In the genomic region with DNA sequence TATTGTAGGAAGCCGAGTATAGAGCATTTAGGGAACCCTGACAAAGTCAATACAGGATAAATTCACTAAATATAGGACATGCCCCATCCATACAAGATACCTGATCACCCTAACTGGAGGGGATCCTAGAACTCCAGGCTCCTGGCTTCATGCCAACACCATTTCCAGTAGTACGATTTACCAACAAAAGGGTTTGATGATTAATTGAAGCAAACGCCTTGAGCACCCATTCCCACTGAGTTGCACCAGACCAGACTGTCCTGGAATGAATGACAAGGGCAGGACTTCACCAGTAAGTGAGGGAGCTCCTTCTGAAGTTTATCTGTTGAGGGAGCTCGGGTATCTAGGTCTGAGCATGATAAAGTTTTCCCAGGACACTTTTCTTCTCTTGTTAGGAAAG, we compare ENCODE assay signal across 19 cellular contexts.
A peak's percentile ranks its signal among the peaks of the same experiment; 100 is the strongest.
DNase-seq lines count a peak whose midpoint lies in the region; ATAC-seq, FAIRE-seq and TF ChIP-seq lines count a peak whose summit lies in the region.
"Had no signal": no experiment of that assay in that cellular context is flagged by ENCODE, and none has a peak within 500 bp of the region (broad histone marks: within the 10 kb centered on the region; RNA-seq: fewer than 3 reads in every experiment).

No MANE protein-coding gene starts in this region.

- DNase-seq in NCI-H748 (lab: John Stamatoyannopoulos, UW; ENCODE audit: unreplicated experiment) (peak; percentile 48), NCI-H748 treated with DMSO at 0.1 percent for 48 hours (lab: John Stamatoyannopoulos, UW) (no peak), COR-L47 (lab: John Stamatoyannopoulos, UW) (peak; percentile 41), K562 (ENCODE audit: extremely low read depth in 1 of 4, low spot score in 3 of 4) (peak in 1 of 4 experiments; percentile 8), lower lobe of right lung (no peak), amniotic stem cell (lab: John Stamatoyannopoulos, UW) (no peak)
- DNase-seq: C1 segment of cervical spinal cord; Caco-2; CD4-positive, alpha-beta memory T cell; DMS153; DND-41; GDM1; GM23248; H7; HCEC 1CT had no signal

- H3K9me1 ChIP-seq in K562 (ENCODE audit: control insufficient read depth, insufficient read depth, low read length): no peaks in the 10 kb centered on the region

- CTCF ChIA-PET in HEK293 (lab: Yijun Ruan, JAX): interaction anchor here (0.6 kb wide), 1 partner anchor 14 kb away, joined by 3 read pairs; no protein-coding TSS in a partner anchor
- CTCF ChIA-PET in K562 (lab: Yijun Ruan, JAX; ENCODE audit: low intra/inter-chr PET ratio): no interaction called here

- no TSS peak for BruUV-seq in K562 (replicated peaks; lab: Mats Ljungman, UMichigan)

- H3K9me3 ChIP-seq in HEK293 (ENCODE audit: control insufficient read depth, insufficient read depth, low read depth, low read length): no peaks in the 10 kb centered on the region
- no peaks in the 10 kb centered on the region for H3K9me3 ChIP-seq in K562 (replicated peaks; ENCODE audit: control insufficient read depth, insufficient read depth, low read depth, low read length)
- H3K9me3 ChIP-seq in lower lobe of right lung: no peaks in the 10 kb centered on the region
- H3K9me3 ChIP-seq: Caco-2 had no signal

- no peak for TF ChIP-seq EP300 in K562 (IDR thresholded peaks at IDR 0.05; ENCODE audit: low read length)

- H3K36me3 ChIP-seq in HEK293 (ENCODE audit: control insufficient read depth in 2 of 2, insufficient read depth in 1 of 2, low read length in 2 of 2) (no peaks in the 10 kb centered on the region), K562 (ENCODE audit: control insufficient read depth, insufficient read depth, low read length) (no peaks in the 10 kb centered on the region), lower lobe of right lung (no peaks in the 10 kb centered on the region)

- 0% methylated on average over 4 of the region's 4 CpGs for WGBS in K562 (ENCODE audit: insufficient coverage, low coverage, missing lambda C conversion rate)

- TF ChIP-seq POLR2A in K562 (conservative IDR thresholded peaks at IDR 0.05): no peak

- in situ Hi-C loops in K562 (cut with MboI): no loop called here

- ATAC-seq in K562: no peak
- no peak for ATAC-seq in lower lobe of right lung
- ATAC-seq: GM12878 had no signal

- H3K79me2 ChIP-seq in K562 (ENCODE audit: control insufficient read depth, insufficient read depth, low read length): no peaks in the 10 kb centered on the region

- no peak for TF ChIP-seq RAD21 in K562 (CRISPR knock-in tag; conservative IDR thresholded peaks at IDR 0.05 in 1 of 2, IDR thresholded peaks at IDR 0.05 in 1 of 2)

- no peak overlapping the region for H2AFZ ChIP-seq in K562 (ENCODE audit: low read depth, low read length)
- H2AFZ ChIP-seq: GM23248 had no signal

- no peak for FAIRE-seq in K562 (lab: Jason Lieb, UNC)
- FAIRE-seq: GM12878, GM19239, H1 had no signal

- H3K4me2 ChIP-seq in K562 (ENCODE audit: insufficient read depth, low read length): no peak overlapping the region

- no peaks in the 10 kb centered on the region for H4K20me1 ChIP-seq in K562 (replicated peaks; ENCODE audit: control insufficient read depth, insufficient read depth, low read length)

- H3K27me3 ChIP-seq in K562 (ENCODE audit: control insufficient read depth in 2 of 2, insufficient read depth in 2 of 2, low read length in 2 of 2) (peaks cover 0 to 5% of the 10 kb centered on the region in 2 experiments; a peak in 2 of 5 replicates), lower lobe of right lung (ENCODE audit: low read depth) (peaks cover 3% of the 10 kb centered on the region)

- POLR2A ChIA-PET in HEK293 (lab: Yijun Ruan, JAX) (no interaction called here), K562 (lab: Yijun Ruan, JAX) (interaction anchor here (0.6 kb wide), 1 partner anchor 1122 kb away, joined by 3 read pairs; no protein-coding TSS in a partner anchor)

- H3K9ac ChIP-seq in K562 (ENCODE audit: insufficient read depth in 1 of 2, low read depth in 2 of 2, low read length in 2 of 2): no peak overlapping the region
- H3K9ac ChIP-seq: GM23248 had no signal

- no peak overlapping the region for H3K27ac ChIP-seq in HEK293 (ENCODE audit: extremely low read depth, low read depth, low read length)
- H3K27ac ChIP-seq in K562 (ENCODE audit: extremely low read depth, low read depth, low read length): no peak overlapping the region
- no peak overlapping the region for H3K27ac ChIP-seq in lower lobe of right lung
- H3K27ac ChIP-seq: GM23248 had no signal

- intact Hi-C loops in K562 (cut with micrococcal nuclease): no loop called here
- intact Hi-C loops in lower lobe of right lung (cut with DNase I): no loop called here

- peaks cover 12% of the 10 kb centered on the region for H3K4me1 ChIP-seq in HEK293 (ENCODE audit: control insufficient read depth, insufficient read depth, low read length)
- no peaks in the 10 kb centered on the region for H3K4me1 ChIP-seq in K562 (replicated peaks in 1 of 2; ENCODE audit: control insufficient read depth in 2 of 2, insufficient read depth in 2 of 2, low read length in 2 of 2)
- H3K4me1 ChIP-seq in lower lobe of right lung: no peaks in the 10 kb centered on the region
- H3K4me1 ChIP-seq: Caco-2 had no signal

- TF ChIP-seq CTCF in HEK293 (tag by site-specific recombination; IDR thresholded peaks at IDR 0.05) (no peak), K562 (IDR thresholded peaks at IDR 0.05 in 2 of 3, conservative IDR thresholded peaks at IDR 0.05 in 1 of 3; ENCODE audit: insufficient read depth in 2 of 3, low read depth in 1 of 3, low read length in 3 of 3) (no peak), lower lobe of right lung (IDR thresholded peaks at IDR 0.05) (no peak)

- H3K4me3 ChIP-seq in HEK293 (ENCODE audit: low read depth, low read length): no peak overlapping the region
- no peak overlapping the region for H3K4me3 ChIP-seq in K562
- H3K4me3 ChIP-seq in lower lobe of right lung: no peak overlapping the region
- H3K4me3 ChIP-seq: GM12878, GM23248 had no signal

TF ChIP-seq in HEK293, 187 proteins besides CTCF, POLR2A, EP300 and RAD21:
- TF ChIP-seq OSR2 (tag by site-specific recombination; IDR thresholded peaks at IDR 0.05): peak; percentile 8; the same call in 1 of the 2 replicates
- TF ChIP-seq, protein P1, sequence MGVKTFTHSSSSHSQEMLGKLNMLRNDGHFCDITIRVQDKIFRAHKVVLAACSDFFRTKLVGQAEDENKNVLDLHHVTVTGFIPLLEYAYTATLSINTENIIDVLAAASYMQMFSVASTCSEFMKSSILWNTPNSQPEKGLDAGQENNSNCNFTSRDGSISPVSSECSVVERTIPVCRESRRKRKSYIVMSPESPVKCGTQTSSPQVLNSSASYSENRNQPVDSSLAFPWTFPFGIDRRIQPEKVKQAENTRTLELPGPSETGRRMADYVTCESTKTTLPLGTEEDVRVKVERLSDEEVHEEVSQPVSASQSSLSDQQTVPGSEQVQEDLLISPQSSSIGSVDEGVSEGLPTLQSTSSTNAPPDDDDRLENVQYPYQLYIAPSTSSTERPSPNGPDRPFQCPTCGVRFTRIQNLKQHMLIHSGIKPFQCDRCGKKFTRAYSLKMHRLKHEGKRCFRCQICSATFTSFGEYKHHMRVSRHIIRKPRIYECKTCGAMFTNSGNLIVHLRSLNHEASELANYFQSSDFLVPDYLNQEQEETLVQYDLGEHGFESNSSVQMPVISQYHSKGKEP (tag by site-specific recombination; IDR thresholded peaks at IDR 0.05): no peak
TF ChIP-seq in HEK293: peak in this region for 1.

TF ChIP-seq in K562, 482 proteins besides CTCF, POLR2A, EP300 and RAD21:
- TF ChIP-seq NFIC (IDR thresholded peaks at IDR 0.05) (peak; percentile 68), SPI1 (IDR thresholded peaks at IDR 0.05; ENCODE audit: borderline replicate concordance, low read depth, low read length) (no peak), ZNF347 (CRISPR knock-in tag; IDR thresholded peaks at IDR 0.05; ENCODE audit: low read depth) (no peak), U2AF2 (optimal IDR thresholded peaks at IDR 0.05; ENCODE audit: low read depth, low read length) (no peak)
- TF ChIP-seq, protein P2, sequence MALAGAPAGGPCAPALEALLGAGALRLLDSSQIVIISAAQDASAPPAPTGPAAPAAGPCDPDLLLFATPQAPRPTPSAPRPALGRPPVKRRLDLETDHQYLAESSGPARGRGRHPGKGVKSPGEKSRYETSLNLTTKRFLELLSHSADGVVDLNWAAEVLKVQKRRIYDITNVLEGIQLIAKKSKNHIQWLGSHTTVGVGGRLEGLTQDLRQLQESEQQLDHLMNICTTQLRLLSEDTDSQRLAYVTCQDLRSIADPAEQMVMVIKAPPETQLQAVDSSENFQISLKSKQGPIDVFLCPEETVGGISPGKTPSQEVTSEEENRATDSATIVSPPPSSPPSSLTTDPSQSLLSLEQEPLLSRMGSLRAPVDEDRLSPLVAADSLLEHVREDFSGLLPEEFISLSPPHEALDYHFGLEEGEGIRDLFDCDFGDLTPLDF (CRISPR knock-in tag; IDR thresholded peaks at IDR 0.05): no peak
- TF ChIP-seq, protein P3, sequence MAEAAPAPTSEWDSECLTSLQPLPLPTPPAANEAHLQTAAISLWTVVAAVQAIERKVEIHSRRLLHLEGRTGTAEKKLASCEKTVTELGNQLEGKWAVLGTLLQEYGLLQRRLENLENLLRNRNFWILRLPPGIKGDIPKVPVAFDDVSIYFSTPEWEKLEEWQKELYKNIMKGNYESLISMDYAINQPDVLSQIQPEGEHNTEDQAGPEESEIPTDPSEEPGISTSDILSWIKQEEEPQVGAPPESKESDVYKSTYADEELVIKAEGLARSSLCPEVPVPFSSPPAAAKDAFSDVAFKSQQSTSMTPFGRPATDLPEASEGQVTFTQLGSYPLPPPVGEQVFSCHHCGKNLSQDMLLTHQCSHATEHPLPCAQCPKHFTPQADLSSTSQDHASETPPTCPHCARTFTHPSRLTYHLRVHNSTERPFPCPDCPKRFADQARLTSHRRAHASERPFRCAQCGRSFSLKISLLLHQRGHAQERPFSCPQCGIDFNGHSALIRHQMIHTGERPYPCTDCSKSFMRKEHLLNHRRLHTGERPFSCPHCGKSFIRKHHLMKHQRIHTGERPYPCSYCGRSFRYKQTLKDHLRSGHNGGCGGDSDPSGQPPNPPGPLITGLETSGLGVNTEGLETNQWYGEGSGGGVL (CRISPR knock-in tag; IDR thresholded peaks at IDR 0.05): no peak
- TF ChIP-seq, protein P4, sequence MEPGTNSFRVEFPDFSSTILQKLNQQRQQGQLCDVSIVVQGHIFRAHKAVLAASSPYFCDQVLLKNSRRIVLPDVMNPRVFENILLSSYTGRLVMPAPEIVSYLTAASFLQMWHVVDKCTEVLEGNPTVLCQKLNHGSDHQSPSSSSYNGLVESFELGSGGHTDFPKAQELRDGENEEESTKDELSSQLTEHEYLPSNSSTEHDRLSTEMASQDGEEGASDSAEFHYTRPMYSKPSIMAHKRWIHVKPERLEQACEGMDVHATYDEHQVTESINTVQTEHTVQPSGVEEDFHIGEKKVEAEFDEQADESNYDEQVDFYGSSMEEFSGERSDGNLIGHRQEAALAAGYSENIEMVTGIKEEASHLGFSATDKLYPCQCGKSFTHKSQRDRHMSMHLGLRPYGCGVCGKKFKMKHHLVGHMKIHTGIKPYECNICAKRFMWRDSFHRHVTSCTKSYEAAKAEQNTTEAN (CRISPR knock-in tag; IDR thresholded peaks at IDR 0.05): no peak

Comparison
In these comparisons a context has a peak if more than half of its experiments do, and no peak if none do; other contexts are left out.
1. DNase-seq: peak in NCI-H748 (single experiment) and COR-L47 (single experiment); none in NCI-H748 treated with DMSO at 0.1 percent for 48 hours (single experiment), lower lobe of right lung (single experiment) and amniotic stem cell (single experiment).